In genomic region chrX:136762820-136763452, GRCh38 we compare ENCODE assay signal across 1 cellular context.
TF ChIP-seq lines count a peak whose summit lies in the region.

No MANE protein-coding gene starts in this region.

TF ChIP-seq in GM12878, 131 proteins besides CTCF, POLR2A, EP300 and RAD21 (continued from another document):
- no peak for TF ChIP-seq NR2C2 (IDR thresholded peaks at IDR 0.05; ENCODE audit: borderline replicate concordance, control insufficient read depth, insufficient read length, low read depth)
- no peak for TF ChIP-seq ZNF384 (IDR thresholded peaks at IDR 0.05; ENCODE audit: borderline replicate concordance, low read depth, low read length)
- peak; percentile 15 for TF ChIP-seq MEF2B (IDR thresholded peaks at IDR 0.05; ENCODE audit: partially characterized antibody, poor library complexity, severe bottlenecking)
- TF ChIP-seq NFIC (IDR thresholded peaks at IDR 0.05; ENCODE audit: low read depth, low read length), result 0 out of 2 replicates have a peak, but pooled peaks have one; percentile 17
- TF ChIP-seq TCF7 (IDR thresholded peaks at IDR 0.05; ENCODE audit: borderline replicate concordance), result peak; percentile 47; the same call in 1 of the 2 replicates
- TF ChIP-seq, protein P1, sequence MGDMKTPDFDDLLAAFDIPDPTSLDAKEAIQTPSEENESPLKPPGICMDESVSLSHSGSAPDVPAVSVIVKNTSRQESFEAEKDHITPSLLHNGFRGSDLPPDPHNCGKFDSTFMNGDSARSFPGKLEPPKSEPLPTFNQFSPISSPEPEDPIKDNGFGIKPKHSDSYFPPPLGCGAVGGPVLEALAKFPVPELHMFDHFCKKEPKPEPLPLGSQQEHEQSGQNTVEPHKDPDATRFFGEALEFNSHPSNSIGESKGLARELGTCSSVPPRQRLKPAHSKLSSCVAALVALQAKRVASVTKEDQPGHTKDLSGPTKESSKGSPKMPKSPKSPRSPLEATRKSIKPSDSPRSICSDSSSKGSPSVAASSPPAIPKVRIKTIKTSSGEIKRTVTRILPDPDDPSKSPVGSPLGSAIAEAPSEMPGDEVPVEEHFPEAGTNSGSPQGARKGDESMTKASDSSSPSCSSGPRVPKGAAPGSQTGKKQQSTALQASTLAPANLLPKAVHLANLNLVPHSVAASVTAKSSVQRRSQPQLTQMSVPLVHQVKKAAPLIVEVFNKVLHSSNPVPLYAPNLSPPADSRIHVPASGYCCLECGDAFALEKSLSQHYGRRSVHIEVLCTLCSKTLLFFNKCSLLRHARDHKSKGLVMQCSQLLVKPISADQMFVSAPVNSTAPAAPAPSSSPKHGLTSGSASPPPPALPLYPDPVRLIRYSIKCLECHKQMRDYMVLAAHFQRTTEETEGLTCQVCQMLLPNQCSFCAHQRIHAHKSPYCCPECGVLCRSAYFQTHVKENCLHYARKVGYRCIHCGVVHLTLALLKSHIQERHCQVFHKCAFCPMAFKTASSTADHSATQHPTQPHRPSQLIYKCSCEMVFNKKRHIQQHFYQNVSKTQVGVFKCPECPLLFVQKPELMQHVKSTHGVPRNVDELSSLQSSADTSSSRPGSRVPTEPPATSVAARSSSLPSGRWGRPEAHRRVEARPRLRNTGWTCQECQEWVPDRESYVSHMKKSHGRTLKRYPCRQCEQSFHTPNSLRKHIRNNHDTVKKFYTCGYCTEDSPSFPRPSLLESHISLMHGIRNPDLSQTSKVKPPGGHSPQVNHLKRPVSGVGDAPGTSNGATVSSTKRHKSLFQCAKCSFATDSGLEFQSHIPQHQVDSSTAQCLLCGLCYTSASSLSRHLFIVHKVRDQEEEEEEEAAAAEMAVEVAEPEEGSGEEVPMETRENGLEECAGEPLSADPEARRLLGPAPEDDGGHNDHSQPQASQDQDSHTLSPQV (IDR thresholded peaks at IDR 0.05), result no peak
- TF ChIP-seq NBN (IDR thresholded peaks at IDR 0.05), result no peak
